8 cellular contexts compared by ENCODE assay signal in genomic region chr20:33810885-33811762, GRCh38. TPM values are rescaled to one million over a fixed set of nuclear protein-coding genes. Genes with fewer than 3 reads are reported as not detected.
DNase-seq lines count a peak whose midpoint lies in the region; ATAC-seq, FAIRE-seq and TF ChIP-seq lines count a peak whose summit lies in the region.

TSS of gene CHMP4B (plus strand) at chr20:33811348. CDS start at chr20:33811469, 121 bp downstream.

- TF ChIP-seq CTCF in D721Med (IDR thresholded peaks at IDR 0.05; ENCODE audit: insufficient read depth, missing control alignments) (no peak), OCI-LY7 (conservative IDR thresholded peaks at IDR 0.05; ENCODE audit: low read length) (no peak)

- CTCF ChIA-PET in OCI-LY7 (lab: Charles Lee; ENCODE audit: unreplicated experiment), result interaction anchor here (1.1 to 1.3 kb wide), 2 partner anchors 9 to 32 kb away, joined by 3 to 6 read pairs; no protein-coding TSS in a partner anchor

- peaks cover 17% of the 10 kb centered on the region; the same call in 1 of the 2 replicates for H4K20me1 ChIP-seq in OCI-LY7 (ENCODE audit: insufficient read depth, low read length)

- H3K4me1 ChIP-seq in OCI-LY7 (ENCODE audit: insufficient read depth, low read length, poor library complexity, severe bottlenecking), result peaks cover 18% of the 10 kb centered on the region
- peaks cover 56% of the 10 kb centered on the region for H3K4me1 ChIP-seq in mononuclear cell (ENCODE audit: insufficient read depth, low read length)

- H3K4me3 ChIP-seq in OCI-LY7 (ENCODE audit: low read depth, low read length, poor library complexity, severe bottlenecking), result peak within 1 kb of the TSS; percentile 92
- H3K4me3 ChIP-seq in mononuclear cell (ENCODE audit: low read length), result peak within 1 kb of the TSS; percentile 97

- H3K27me3 ChIP-seq in mononuclear cell (ENCODE audit: insufficient read depth, low read length), result no peaks in the 10 kb centered on the region

- H2AFZ ChIP-seq in OCI-LY7 (ENCODE audit: low read length), result peak within 1 kb of the TSS; percentile 61; the same call in 1 of the 2 replicates

- ATAC-seq in GM21526 (IDR thresholded peaks at IDR 0.05; ENCODE audit: low FRiP score, unreplicated experiment), result peak; percentile 91

- BruUV-seq in OCI-LY7 (replicated peaks; lab: Mats Ljungman, UMichigan), result no TSS peak

- peak within 1 kb of the TSS; percentile 96 for H3K4me2 ChIP-seq in OCI-LY7 (ENCODE audit: low read length)

- H3K9me2 ChIP-seq in OCI-LY7 (ENCODE audit: insufficient read depth, low read length), result no peaks in the 10 kb centered on the region

- no peaks in the 10 kb centered on the region for H3K9me3 ChIP-seq in OCI-LY7 (ENCODE audit: low read length)
- H3K9me3 ChIP-seq in mononuclear cell (ENCODE audit: low read depth, low read length), result no peaks in the 10 kb centered on the region

- intact Hi-C loops in OCI-LY7 (cut with micrococcal nuclease; ENCODE audit: unreplicated experiment), result loop anchor here (1.0 to 5.0 kb wide), 3 partner anchors 33 to 301 kb away; partner anchors contain the start of gene EIF2S2

- POLR2A ChIA-PET in OCI-LY7 (lab: Charles Lee), result interaction anchor here (0.6 to 1.7 kb wide), 5 partner anchors 10 to 1525 kb away, joined by 3 to 7 read pairs (median 3); no protein-coding TSS in a partner anchor

- no peak for FAIRE-seq in D721Med (lab: Jason Lieb, UNC)

- DNase-seq in D721Med (ENCODE audit: insufficient read length, low spot score) (peak; percentile 88), HuH-7.5 (ENCODE audit: low spot score) (peak; percentile 97), OCI-LY7 (ENCODE audit: low spot score) (peak; percentile 98), activated T-cell treated with anti-CD3 and anti-CD28 coated beads for 24 hours (ENCODE audit: low read depth) (peak; percentile 96), epidermal melanocyte (ENCODE audit: insufficient read length, low spot score) (peak; percentile 99)
- DNase-seq in stimulated activated CD8-positive, alpha-beta memory T cell treated with anti-CD3 and anti-CD28 coated beads, Interleukin-4, amount 100 ng/mL, for 1 hour (ENCODE audit: low read depth in 2 of 2, low spot score in 1 of 2), result peak; percentile 94 to 97

- peaks cover 22% of the 10 kb centered on the region for H3K36me3 ChIP-seq in OCI-LY7 (ENCODE audit: insufficient read depth, low read length)

- peaks cover 48% of the 10 kb centered on the region for H3K79me2 ChIP-seq in OCI-LY7 (ENCODE audit: insufficient read depth, low read depth, low read length)

- peak within 1 kb of the TSS; percentile 61 for H3K27ac ChIP-seq in OCI-LY7 (ENCODE audit: low read depth, low read length, poor library complexity, severe bottlenecking)

RNA-seq across cellular contexts. Expression of gene CHMP4B, which starts in this region (rescaled TPM):
- 32.4 and 46.6 TPM in 2 replicates for total RNA-seq in OCI-LY7 (2014; rRNA removed; shearing (Covaris generic))
- total RNA-seq in OCI-LY7 (2022), result 80.4 and 84.2 TPM in 2 replicates
- 67.0 TPM for total RNA-seq in mononuclear cell

Comparison
In these comparisons a context has a peak if more than half of its experiments do, and no peak if none do; other contexts are left out.
1. Peak in every context shown above with its lines: DNase-seq, ATAC-seq, H3K4me3 ChIP-seq and H3K27ac ChIP-seq.